In the genomic region with DNA sequence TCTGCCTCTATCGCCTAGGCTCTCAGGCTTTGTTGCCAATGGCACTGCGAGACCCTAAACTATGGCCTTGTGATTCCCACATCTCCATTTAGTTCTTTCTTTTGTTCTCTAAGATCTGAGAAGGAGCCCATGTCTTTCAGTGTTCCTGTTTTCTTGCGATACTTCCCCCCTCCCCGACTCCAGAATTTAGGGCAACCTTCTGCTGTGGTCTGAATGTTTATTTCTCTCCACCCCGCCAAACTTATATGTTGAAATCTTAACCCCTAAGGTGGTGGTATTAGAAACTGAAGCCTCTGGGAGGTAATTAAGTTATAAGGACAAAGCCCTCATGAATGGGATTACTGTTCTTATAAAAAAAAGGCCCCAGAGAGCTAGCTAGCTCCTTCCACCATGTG, we compare ENCODE assay signal across 1 cellular context.
TF ChIP-seq lines count a peak whose summit lies in the region.

No MANE protein-coding gene starts in this region.

TF ChIP-seq in GM23338, 12 proteins besides CTCF, POLR2A, EP300 and RAD21 (continued from another document):
- TF ChIP-seq, protein P1, sequence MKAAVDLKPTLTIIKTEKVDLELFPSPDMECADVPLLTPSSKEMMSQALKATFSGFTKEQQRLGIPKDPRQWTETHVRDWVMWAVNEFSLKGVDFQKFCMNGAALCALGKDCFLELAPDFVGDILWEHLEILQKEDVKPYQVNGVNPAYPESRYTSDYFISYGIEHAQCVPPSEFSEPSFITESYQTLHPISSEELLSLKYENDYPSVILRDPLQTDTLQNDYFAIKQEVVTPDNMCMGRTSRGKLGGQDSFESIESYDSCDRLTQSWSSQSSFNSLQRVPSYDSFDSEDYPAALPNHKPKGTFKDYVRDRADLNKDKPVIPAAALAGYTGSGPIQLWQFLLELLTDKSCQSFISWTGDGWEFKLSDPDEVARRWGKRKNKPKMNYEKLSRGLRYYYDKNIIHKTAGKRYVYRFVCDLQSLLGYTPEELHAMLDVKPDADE (IDR thresholded peaks at IDR 0.05), result no peak
- TF ChIP-seq, protein P2, sequence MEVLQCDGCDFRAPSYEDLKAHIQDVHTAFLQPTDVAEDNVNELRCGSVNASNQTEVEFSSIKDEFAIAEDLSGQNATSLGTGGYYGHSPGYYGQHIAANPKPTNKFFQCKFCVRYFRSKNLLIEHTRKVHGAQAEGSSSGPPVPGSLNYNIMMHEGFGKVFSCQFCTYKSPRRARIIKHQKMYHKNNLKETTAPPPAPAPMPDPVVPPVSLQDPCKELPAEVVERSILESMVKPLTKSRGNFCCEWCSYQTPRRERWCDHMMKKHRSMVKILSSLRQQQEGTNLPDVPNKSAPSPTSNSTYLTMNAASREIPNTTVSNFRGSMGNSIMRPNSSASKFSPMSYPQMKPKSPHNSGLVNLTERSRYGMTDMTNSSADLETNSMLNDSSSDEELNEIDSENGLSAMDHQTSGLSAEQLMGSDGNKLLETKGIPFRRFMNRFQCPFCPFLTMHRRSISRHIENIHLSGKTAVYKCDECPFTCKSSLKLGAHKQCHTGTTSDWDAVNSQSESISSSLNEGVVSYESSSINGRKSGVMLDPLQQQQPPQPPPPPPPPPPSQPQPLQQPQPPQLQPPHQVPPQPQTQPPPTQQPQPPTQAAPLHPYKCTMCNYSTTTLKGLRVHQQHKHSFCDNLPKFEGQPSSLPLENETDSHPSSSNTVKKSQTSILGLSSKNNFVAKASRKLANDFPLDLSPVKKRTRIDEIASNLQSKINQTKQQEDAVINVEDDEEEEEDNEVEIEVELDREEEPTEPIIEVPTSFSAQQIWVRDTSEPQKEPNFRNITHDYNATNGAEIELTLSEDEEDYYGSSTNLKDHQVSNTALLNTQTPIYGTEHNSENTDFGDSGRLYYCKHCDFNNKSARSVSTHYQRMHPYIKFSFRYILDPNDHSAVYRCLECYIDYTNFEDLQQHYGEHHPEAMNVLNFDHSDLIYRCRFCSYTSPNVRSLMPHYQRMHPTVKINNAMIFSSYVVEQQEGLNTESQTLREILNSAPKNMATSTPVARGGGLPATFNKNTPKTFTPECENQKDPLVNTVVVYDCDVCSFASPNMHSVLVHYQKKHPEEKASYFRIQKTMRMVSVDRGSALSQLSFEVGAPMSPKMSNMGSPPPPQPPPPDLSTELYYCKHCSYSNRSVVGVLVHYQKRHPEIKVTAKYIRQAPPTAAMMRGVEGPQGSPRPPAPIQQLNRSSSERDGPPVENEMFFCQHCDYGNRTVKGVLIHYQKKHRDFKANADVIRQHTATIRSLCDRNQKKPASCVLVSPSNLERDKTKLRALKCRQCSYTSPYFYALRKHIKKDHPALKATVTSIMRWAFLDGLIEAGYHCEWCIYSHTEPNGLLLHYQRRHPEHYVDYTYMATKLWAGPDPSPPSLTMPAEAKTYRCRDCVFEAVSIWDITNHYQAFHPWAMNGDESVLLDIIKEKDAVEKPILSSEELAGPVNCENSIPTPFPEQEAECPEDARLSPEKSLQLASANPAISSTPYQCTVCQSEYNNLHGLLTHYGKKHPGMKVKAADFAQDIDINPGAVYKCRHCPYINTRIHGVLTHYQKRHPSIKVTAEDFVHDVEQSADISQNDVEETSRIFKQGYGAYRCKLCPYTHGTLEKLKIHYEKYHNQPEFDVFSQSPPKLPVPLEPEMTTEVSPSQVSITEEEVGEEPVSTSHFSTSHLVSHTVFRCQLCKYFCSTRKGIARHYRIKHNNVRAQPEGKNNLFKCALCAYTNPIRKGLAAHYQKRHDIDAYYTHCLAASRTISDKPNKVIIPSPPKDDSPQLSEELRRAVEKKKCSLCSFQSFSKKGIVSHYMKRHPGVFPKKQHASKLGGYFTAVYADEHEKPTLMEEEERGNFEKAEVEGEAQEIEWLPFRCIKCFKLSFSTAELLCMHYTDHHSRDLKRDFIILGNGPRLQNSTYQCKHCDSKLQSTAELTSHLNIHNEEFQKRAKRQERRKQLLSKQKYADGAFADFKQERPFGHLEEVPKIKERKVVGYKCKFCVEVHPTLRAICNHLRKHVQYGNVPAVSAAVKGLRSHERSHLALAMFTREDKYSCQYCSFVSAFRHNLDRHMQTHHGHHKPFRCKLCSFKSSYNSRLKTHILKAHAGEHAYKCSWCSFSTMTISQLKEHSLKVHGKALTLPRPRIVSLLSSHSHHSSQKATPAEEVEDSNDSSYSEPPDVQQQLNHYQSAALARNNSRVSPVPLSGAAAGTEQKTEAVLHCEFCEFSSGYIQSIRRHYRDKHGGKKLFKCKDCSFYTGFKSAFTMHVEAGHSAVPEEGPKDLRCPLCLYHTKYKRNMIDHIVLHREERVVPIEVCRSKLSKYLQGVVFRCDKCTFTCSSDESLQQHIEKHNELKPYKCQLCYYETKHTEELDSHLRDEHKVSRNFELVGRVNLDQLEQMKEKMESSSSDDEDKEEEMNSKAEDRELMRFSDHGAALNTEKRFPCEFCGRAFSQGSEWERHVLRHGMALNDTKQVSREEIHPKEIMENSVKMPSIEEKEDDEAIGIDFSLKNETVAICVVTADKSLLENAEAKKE (CRISPR knock-in tag; IDR thresholded peaks at IDR 0.05), result no peak
